ENCODE assay signal across 8 cellular contexts in genomic region chr10:3828404-3829192, GRCh38. TPM values are rescaled to one million over a fixed set of nuclear protein-coding genes. Genes with fewer than 3 reads are reported as not detected.
DNase-seq lines count a peak whose midpoint lies in the region; ATAC-seq and TF ChIP-seq lines count a peak whose summit lies in the region.

No MANE protein-coding gene starts in this region.

- no peaks in the 10 kb centered on the region for H3K9me3 ChIP-seq in left ventricle myocardium inferior (replicated peaks)

- DNase-seq in GM10266 (ENCODE audit: extremely low spot score), result peak; percentile 58
- peak; percentile 67 for DNase-seq in LoVo (ENCODE audit: low spot score)
- DNase-seq in activated naive CD4-positive, alpha-beta T cell treated with anti-CD3 and anti-CD28 coated beads, Interleukin-2, amount 50 U/mL, for 72 hours (ENCODE audit: low spot score in 2 of 2), result no peak
- DNase-seq in left ventricle myocardium inferior, result no peak
- no peak for DNase-seq in middle frontal gyrus (ENCODE audit: extremely low spot score, low spot score)
- no peak for DNase-seq in substantia nigra (lab: John Stamatoyannopoulos, UW)

- peak overlapping the region; percentile 93 for H3K27ac Mint-ChIP-seq in activated naive CD4-positive, alpha-beta T cell treated with anti-CD3 and anti-CD28 coated beads, Interleukin-2, amount 50 U/mL, for 72 hours

- TF ChIP-seq CTCF in GM10266 (IDR thresholded peaks at IDR 0.05; ENCODE audit: control insufficient read depth, insufficient read depth, low read depth, missing control alignments) (no peak), left ventricle myocardium inferior (IDR thresholded peaks at IDR 0.05; ENCODE audit: borderline replicate concordance) (no peak)

- ATAC-seq in activated naive CD4-positive, alpha-beta T cell treated with anti-CD3 and anti-CD28 coated beads, Interleukin-2, amount 50 U/mL, for 72 hours, result peak; percentile 68 to 72
- no peak for ATAC-seq in HG03469 (IDR thresholded peaks at IDR 0.05; ENCODE audit: unreplicated experiment)

- H3K27ac ChIP-seq in left ventricle myocardium inferior (replicated peaks), result peak overlapping the region; percentile 71
- peak overlapping the region; percentile 7 to 91 (median 77) for H3K27ac ChIP-seq in skin epidermis
- H3K27ac ChIP-seq in substantia nigra (ENCODE audit: low read depth, low read length, poor library complexity, severe bottlenecking), result no peak overlapping the region

- no peaks in the 10 kb centered on the region for H3K27me3 ChIP-seq in left ventricle myocardium inferior (ENCODE audit: low read depth)

- H3K4me1 ChIP-seq in left ventricle myocardium inferior, result peaks cover 33% of the 10 kb centered on the region

- H3K9me3 Mint-ChIP-seq in activated naive CD4-positive, alpha-beta T cell treated with anti-CD3 and anti-CD28 coated beads, Interleukin-2, amount 50 U/mL, for 72 hours, result peaks cover 6% of the 10 kb centered on the region in 2 donors

- intact Hi-C loops in left ventricle myocardium inferior (cut with micrococcal nuclease), result no loop called here

- peaks cover 6 to 8% of the 10 kb centered on the region in 2 donors for H3K36me3 Mint-ChIP-seq in activated naive CD4-positive, alpha-beta T cell treated with anti-CD3 and anti-CD28 coated beads, Interleukin-2, amount 50 U/mL, for 72 hours

- H3K4me3 ChIP-seq in left ventricle myocardium inferior, result peak overlapping the region; percentile 62
- peak overlapping the region; percentile 12 to 43 (median 27) for H3K4me3 ChIP-seq in skin epidermis

- no peaks in the 10 kb centered on the region for H3K36me3 ChIP-seq in left ventricle myocardium inferior

RNA-seq across cellular contexts. Expression of gene KLF6, which starts 43.6 kb away (rescaled TPM):
- total RNA-seq in activated naive CD4-positive, alpha-beta T cell treated with anti-CD3 and anti-CD28 coated beads, Interleukin-2, amount 50 U/mL, for 72 hours, result 100 to 1,000 TPM in 1 of 2 donors, 10 to 100 TPM in 1; 85.2 to 126 TPM
- 43.8 TPM for total RNA-seq in left ventricle myocardium inferior

Comparison
In these comparisons a context has a peak if more than half of its experiments do, and no peak if none do; other contexts are left out.
1. DNase-seq: peak in GM10266 (single experiment) and LoVo (single experiment); none in activated naive CD4-positive, alpha-beta T cell treated with anti-CD3 and anti-CD28 coated beads, Interleukin-2, amount 50 U/mL, for 72 hours (0 of 2), left ventricle myocardium inferior (single experiment), middle frontal gyrus (single experiment) and substantia nigra (0 of 49).